ENCODE assay signal across 22 cellular contexts in genomic region chr6:125232466-125232865, GRCh38.
DNase-seq lines count a peak whose midpoint lies in the region; ATAC-seq and TF ChIP-seq lines count a peak whose summit lies in the region.
"Had no signal": no experiment of that assay in that cellular context is flagged by ENCODE, and none has a peak within 500 bp of the region (broad histone marks: within the 10 kb centered on the region; RNA-seq: fewer than 3 reads in every experiment).

No MANE protein-coding gene starts in this region.

- TF ChIP-seq POLR2A in sigmoid colon (IDR thresholded peaks at IDR 0.05) = no peak
- TF ChIP-seq POLR2A in suprapubic skin (IDR thresholded peaks at IDR 0.05) = no peak

- 88 to 98% methylated on average over 1 of the region's 1 CpG for WGBS in sigmoid colon, 2 donors
- WGBS in suprapubic skin = 58% methylated on average over 1 of the region's 1 CpG

- DNase-seq in GM03348 (ENCODE audit: low spot score) (peak; percentile 44), amniotic epithelial cell (ENCODE audit: low read depth) (peak; percentile 88), fibroblast of the aortic adventitia (ENCODE audit: low read depth) (peak; percentile 31), sigmoid colon (no peak), suprapubic skin (ENCODE audit: low spot score in 2 of 2) (no peak)
- DNase-seq in activated naive CD4-positive, alpha-beta T cell treated with anti-CD3 and anti-CD28 coated beads, Interleukin-2, amount 50 U/mL, for 16 hours = no peak
- no peak for DNase-seq in effector CD4-positive, alpha-beta T cell
- DNase-seq: activated CD8-positive, alpha-beta T cell treated with anti-CD3 and anti-CD28 coated beads for 36 hours; activated naive CD4-positive, alpha-beta T cell; activated T-cell treated with anti-CD3 and anti-CD28 coated beads, Interleukin-2, amount 50 U/mL, for 1 hour; aorta; cerebellar nuclear complex; effector CD8-positive, alpha-beta T cell; esophagus squamous epithelium; hippocampal formation; NCI-H1436; NCI-H510A treated with DMSO at 0.1 percent for 48 hours; pancreas; stimulated activated naive CD4-positive, alpha-beta T cell; T1000; thyroid gland had no signal

- H3K27ac ChIP-seq in sigmoid colon (peak overlapping the region in 3 of 4 donors; percentile 46 to 71 (median 64)), suprapubic skin (no peak overlapping the region)
- H3K27ac ChIP-seq: esophagus squamous epithelium, pancreas, thyroid gland had no signal

- TF ChIP-seq CTCF in fibroblast of the aortic adventitia (IDR thresholded peaks at IDR 0.05; ENCODE audit: insufficient read depth, low read length) (no peak), sigmoid colon (IDR thresholded peaks at IDR 0.05) (no peak), suprapubic skin (IDR thresholded peaks at IDR 0.05) (no peak)

- intact Hi-C loops in sigmoid colon (cut with DNase I) = loop anchor here (5.0 kb wide), 1 partner anchor 80 kb away; the partner anchor contains the start of gene TPD52L1

- no peaks in the 10 kb centered on the region for H3K27me3 ChIP-seq in sigmoid colon
- no peaks in the 10 kb centered on the region for H3K27me3 ChIP-seq in suprapubic skin
- H3K27me3 ChIP-seq: esophagus squamous epithelium, pancreas, thyroid gland had no signal

- no peak overlapping the region for H3K4me3 ChIP-seq in fibroblast of the aortic adventitia (ENCODE audit: low read depth, low read length)
- no peak overlapping the region for H3K4me3 ChIP-seq in sigmoid colon
- H3K4me3 ChIP-seq in suprapubic skin = no peak overlapping the region
- H3K4me3 ChIP-seq: esophagus squamous epithelium, pancreas, thyroid gland had no signal

- H3K36me3 ChIP-seq in sigmoid colon = no peaks in the 10 kb centered on the region
- H3K36me3 ChIP-seq in suprapubic skin = no peaks in the 10 kb centered on the region
- H3K36me3 ChIP-seq: pancreas, thyroid gland had no signal

- H3K4me1 ChIP-seq in sigmoid colon (peaks cover 0 to 46% (median 29%) of the 10 kb centered on the region in 4 donors), suprapubic skin (peaks cover 10% of the 10 kb centered on the region)
- H3K4me1 ChIP-seq: thyroid gland had no signal

- TF ChIP-seq EP300 in sigmoid colon (IDR thresholded peaks at IDR 0.05) (no peak), suprapubic skin (IDR thresholded peaks at IDR 0.05) (no peak)

- ATAC-seq in GM19452 (IDR thresholded peaks at IDR 0.05; ENCODE audit: unreplicated experiment) = no peak
- ATAC-seq: activated CD8-positive, alpha-beta T cell treated with anti-CD3 and anti-CD28 coated beads for 36 hours; pancreas had no signal

- H3K9me3 ChIP-seq in sigmoid colon (no peaks in the 10 kb centered on the region), suprapubic skin (no peaks in the 10 kb centered on the region)
- H3K9me3 ChIP-seq: esophagus squamous epithelium, pancreas, thyroid gland had no signal

Comparison
In these comparisons a context has a peak if more than half of its experiments do, and no peak if none do; other contexts are left out.
1. DNase-seq: peak in GM03348 (single experiment), amniotic epithelial cell (single experiment) and fibroblast of the aortic adventitia (single experiment); none in sigmoid colon (single experiment), suprapubic skin (0 of 2), activated naive CD4-positive, alpha-beta T cell treated with anti-CD3 and anti-CD28 coated beads, Interleukin-2, amount 50 U/mL, for 16 hours (single experiment) and effector CD4-positive, alpha-beta T cell (single experiment).